Comparison of ENCODE assay signal across 20 cellular contexts in genomic region chr4:175071123-175071522, GRCh38.
DNase-seq lines count a peak whose midpoint lies in the region; ATAC-seq and TF ChIP-seq lines count a peak whose summit lies in the region.
"Had no signal": no experiment of that assay in that cellular context is flagged by ENCODE, and none has a peak within 500 bp of the region (broad histone marks: within the 10 kb centered on the region; RNA-seq: fewer than 3 reads in every experiment).

No MANE protein-coding gene starts in this region.

- H3K27ac ChIP-seq in OCI-LY7 (ENCODE audit: low read depth, low read length, poor library complexity, severe bottlenecking) = no peak overlapping the region
- peak overlapping the region; percentile 57 for H3K27ac ChIP-seq in mesodermal cell (ENCODE audit: low read depth, low read length, severe bottlenecking)
- H3K27ac ChIP-seq: 22Rv1, KMS-11 had no signal

- 0% methylated on average over 1 of the region's 3 CpGs; no CpG with 5 or more reads in 1 of the 2 experiments for WGBS in mesodermal cell (ENCODE audit: insufficient coverage in 2 of 2), 2 experiments

- CTCF ChIA-PET in OCI-LY7 (lab: Charles Lee; ENCODE audit: unreplicated experiment) = no interaction called here
- CTCF ChIA-PET in activated CD4-positive, alpha-beta T cell treated with anti-CD3 and anti-CD28 coated beads, Interleukin-2, amount 10 ng/mL, durations not matched to agents 7 days and 5 days (lab: Charles Lee) = no interaction called here

- H3K9me3 Mint-ChIP-seq in activated CD4-positive, alpha-beta T cell treated with anti-CD3 and anti-CD28 coated beads, Interleukin-2, amount 10 ng/mL, durations not matched to agents 7 days and 5 days = no peaks in the 10 kb centered on the region

- no peak overlapping the region for H3K4me3 ChIP-seq in OCI-LY7 (ENCODE audit: low read depth, low read length, poor library complexity, severe bottlenecking)
- H3K4me3 ChIP-seq in mesodermal cell (ENCODE audit: extremely low read depth, insufficient read depth, low read length, poor library complexity, severe bottlenecking) = no peak overlapping the region

- no peak overlapping the region for H3K27ac Mint-ChIP-seq in activated CD4-positive, alpha-beta T cell treated with anti-CD3 and anti-CD28 coated beads, Interleukin-2, amount 10 ng/mL, durations not matched to agents 7 days and 5 days
- H3K27ac Mint-ChIP-seq: B cell; CD4-positive, alpha-beta T cell had no signal

- no peaks in the 10 kb centered on the region for H3K27me3 Mint-ChIP-seq in activated CD4-positive, alpha-beta T cell treated with anti-CD3 and anti-CD28 coated beads, Interleukin-2, amount 10 ng/mL, durations not matched to agents 7 days and 5 days
- H3K27me3 Mint-ChIP-seq: B cell; CD4-positive, alpha-beta T cell had no signal

- H3K4me1 Mint-ChIP-seq in activated CD4-positive, alpha-beta T cell treated with anti-CD3 and anti-CD28 coated beads, Interleukin-2, amount 10 ng/mL, durations not matched to agents 7 days and 5 days = no peaks in the 10 kb centered on the region

- H3K4me2 ChIP-seq in OCI-LY7 (ENCODE audit: low read length) = no peak overlapping the region
- H3K4me2 ChIP-seq: KMS-11 had no signal

- H3K79me2 ChIP-seq in OCI-LY7 (ENCODE audit: insufficient read depth, low read depth, low read length) = no peaks in the 10 kb centered on the region

- POLR2A ChIA-PET in OCI-LY7 (lab: Charles Lee) = interaction anchor here (0.7 to 1.2 kb wide), 4 partner anchors 10 to 309 kb away, joined by 3 to 4 read pairs (median 3); no protein-coding TSS in a partner anchor
- POLR2A ChIA-PET in activated CD4-positive, alpha-beta T cell treated with anti-CD3 and anti-CD28 coated beads, Interleukin-2, amount 10 ng/mL, durations not matched to agents 7 days and 5 days (lab: Charles Lee) = no interaction called here

- BruUV-seq in OCI-LY7 (replicated peaks; lab: Mats Ljungman, UMichigan) = no TSS peak

- no peak for ATAC-seq in sciatic nerve
- ATAC-seq in GM18909 (IDR thresholded peaks at IDR 0.05; ENCODE audit: poor library complexity, unreplicated experiment) = no peak
- ATAC-seq: HepG2, Right ventricle myocardium inferior had no signal

- no peak for TF ChIP-seq CTCF in OCI-LY7 (conservative IDR thresholded peaks at IDR 0.05; ENCODE audit: low read length)

- no peak overlapping the region for H3K4me3 Mint-ChIP-seq in activated CD4-positive, alpha-beta T cell treated with anti-CD3 and anti-CD28 coated beads, Interleukin-2, amount 10 ng/mL, durations not matched to agents 7 days and 5 days
- H3K4me3 Mint-ChIP-seq: B cell; CD4-positive, alpha-beta T cell had no signal

- peak overlapping the region; percentile 65 for H2AFZ ChIP-seq in OCI-LY7 (ENCODE audit: low read length)

- H4K20me1 ChIP-seq in OCI-LY7 (ENCODE audit: insufficient read depth, low read length) = no peaks in the 10 kb centered on the region

- DNase-seq in EL (peak; percentile 1), OCI-LY7 (ENCODE audit: low spot score) (no peak), astrocyte of the hippocampus (ENCODE audit: low read depth, low spot score) (peak; percentile 16), sciatic nerve (ENCODE audit: low spot score) (no peak), CD1c-positive myeloid dendritic cell (ENCODE audit: extremely low spot score) (no peak)
- no peak for DNase-seq in activated CD4-positive, alpha-beta T cell treated with anti-CD3 and anti-CD28 coated beads, Interleukin-2, amount 10 ng/mL, durations not matched to agents 7 days and 5 days
- DNase-seq: Caco-2; CD4-positive, alpha-beta T cell; GF-D8; GOT3; NCI-H1436 treated with DMSO at 0.1 percent for 48 hours; NCI-H2081; NCI-H446 treated with DMSO at 0.1 percent for 48 hours had no signal

- no peaks in the 10 kb centered on the region for H3K9me2 ChIP-seq in OCI-LY7 (ENCODE audit: insufficient read depth, low read length)

- peaks cover 19% of the 10 kb centered on the region for H3K4me1 ChIP-seq in OCI-LY7 (ENCODE audit: insufficient read depth, low read length, poor library complexity, severe bottlenecking)
- H3K4me1 ChIP-seq in mesodermal cell (ENCODE audit: control insufficient read depth, insufficient read depth, low read length, poor library complexity, severe bottlenecking) = peaks cover 8% of the 10 kb centered on the region
- H3K4me1 ChIP-seq: Caco-2 had no signal

- intact Hi-C loops in OCI-LY7 (cut with micrococcal nuclease; ENCODE audit: unreplicated experiment) (no loop called here), sciatic nerve (cut with DNase I) (no loop called here)

- no peaks in the 10 kb centered on the region for H3K36me3 Mint-ChIP-seq in activated CD4-positive, alpha-beta T cell treated with anti-CD3 and anti-CD28 coated beads, Interleukin-2, amount 10 ng/mL, durations not matched to agents 7 days and 5 days (ENCODE audit: low read depth)

- peaks cover 37% of the 10 kb centered on the region; the same call in 1 of the 2 replicates for H3K9me3 ChIP-seq in OCI-LY7 (ENCODE audit: low read length)
- peaks cover 7% of the 10 kb centered on the region for H3K9me3 ChIP-seq in mesodermal cell (ENCODE audit: control insufficient read depth, low read length)
- H3K9me3 ChIP-seq: Caco-2 had no signal

- H3K36me3 ChIP-seq in OCI-LY7 (ENCODE audit: insufficient read depth, low read length) = peaks cover 2% of the 10 kb centered on the region; the same call in 1 of the 2 replicates
- no peaks in the 10 kb centered on the region for H3K36me3 ChIP-seq in mesodermal cell (ENCODE audit: control insufficient read depth, insufficient read depth, low read length)

Comparison
In these comparisons a context has a peak if more than half of its experiments do, and no peak if none do; other contexts are left out.
1. DNase-seq: peak in EL (single experiment) and astrocyte of the hippocampus (single experiment); none in OCI-LY7 (single experiment), sciatic nerve (single experiment), CD1c-positive myeloid dendritic cell (single experiment) and activated CD4-positive, alpha-beta T cell treated with anti-CD3 and anti-CD28 coated beads, Interleukin-2, amount 10 ng/mL, durations not matched to agents 7 days and 5 days (single experiment).